ENCODE assay signal across 11 cellular contexts in genomic region chr7:55550010-55550409, GRCh38. TPM values are rescaled to one million over a fixed set of nuclear protein-coding genes. Genes with fewer than 3 reads are reported as not detected.
DNase-seq lines count a peak whose midpoint lies in the region; ATAC-seq and TF ChIP-seq lines count a peak whose summit lies in the region.
"Had no signal": no experiment of that assay in that cellular context is flagged by ENCODE, and none has a peak within 500 bp of the region (broad histone marks: within the 10 kb centered on the region; RNA-seq: fewer than 3 reads in every experiment).

No MANE protein-coding gene starts in this region.

- peak; percentile 80 for ATAC-seq in HCT116
- no peak for ATAC-seq in HG03097 (IDR thresholded peaks at IDR 0.05; ENCODE audit: low FRiP score, unreplicated experiment)

- H3K9me3 ChIP-seq in HCT116 (ENCODE audit: control insufficient read depth in 1 of 2, insufficient read depth in 1 of 2, low read depth in 1 of 2, low read length in 2 of 2) (no peaks in the 10 kb centered on the region), mucosa of rectum (ENCODE audit: control insufficient read depth in 2 of 2, low read length in 2 of 2) (no peaks in the 10 kb centered on the region)

- BruUV-seq in HCT116 (replicated peaks; lab: Mats Ljungman, UMichigan) = no TSS peak

- H3K9me2 ChIP-seq in HCT116 (ENCODE audit: insufficient read depth) = no peaks in the 10 kb centered on the region

- peaks cover 29 to 52% of the 10 kb centered on the region in 2 experiments for H3K4me1 ChIP-seq in HCT116 (ENCODE audit: control insufficient read depth in 1 of 2, insufficient read depth in 2 of 2, low read length in 2 of 2)
- H3K4me1 ChIP-seq in mucosa of rectum (ENCODE audit: control insufficient read depth in 2 of 2, insufficient read depth in 2 of 2, low read length in 2 of 2) = peaks cover 58 to 62% of the 10 kb centered on the region in 2 donors

- no peak for TF ChIP-seq POLR2A in HCT116 (IDR thresholded peaks at IDR 0.05; ENCODE audit: borderline replicate concordance, extremely low read depth, insufficient read depth, insufficient read length)

- POLR2A ChIA-PET in HCT116 (lab: Charles Lee) = no interaction called here

- H3K4me3 ChIP-seq in HCT116 (replicated peaks in 1 of 2; ENCODE audit: low read depth in 1 of 2, low read length in 2 of 2) = peak overlapping the region in 1 of 2 experiments; percentile 9; a peak in 1 of 4 replicates
- no peak overlapping the region for H3K4me3 ChIP-seq in mucosa of rectum (ENCODE audit: low read length in 2 of 2)

- no peaks in the 10 kb centered on the region for H3K27me3 ChIP-seq in HCT116 (ENCODE audit: insufficient read depth, low read length)
- H3K27me3 ChIP-seq in mucosa of rectum (ENCODE audit: control insufficient read depth in 2 of 2, insufficient read depth in 2 of 2, low read length in 2 of 2) = no peaks in the 10 kb centered on the region

- RAD21 ChIA-PET in HCT116 (lab: Charles Lee; ENCODE audit: low non-redundant PET in 1 of 2, low total read pairs in 2 of 2, uncharacterized antibody in 2 of 2, unreplicated experiment in 2 of 2) = no interaction called here

- TF ChIP-seq RAD21 in HCT116 (IDR thresholded peaks at IDR 0.05; ENCODE audit: low read depth) = peak; percentile 63

- H3K4me2 ChIP-seq in HCT116 (ENCODE audit: low read length) = peak overlapping the region; percentile 55

- no peak overlapping the region for H2AFZ ChIP-seq in HCT116 (ENCODE audit: low read depth, low read length, poor library complexity, severe bottlenecking)

- CTCF ChIA-PET in HCT116 (lab: Charles Lee) = interaction anchor here (0.6 to 0.8 kb wide), 3 partner anchors 9 to 24 kb away, joined by 3 to 4 read pairs (median 4); no protein-coding TSS in a partner anchor

- no peaks in the 10 kb centered on the region for H3K36me3 ChIP-seq in HCT116 (ENCODE audit: control insufficient read depth in 1 of 2, insufficient read depth in 2 of 2, low read length in 2 of 2)
- H3K36me3 ChIP-seq in mucosa of rectum (ENCODE audit: control insufficient read depth in 2 of 2, insufficient read depth in 2 of 2, low read length in 2 of 2) = no peaks in the 10 kb centered on the region

- peak; percentile 68 to 92 (median 90) for TF ChIP-seq CTCF in HCT116 (IDR thresholded peaks at IDR 0.05 in 2 of 3, conservative IDR thresholded peaks at IDR 0.05 in 1 of 3; ENCODE audit: borderline replicate concordance in 1 of 3, insufficient read depth in 1 of 3, low read depth in 2 of 3, low read length in 2 of 3)

- DNase-seq in DMS53 (lab: John Stamatoyannopoulos, UW) (peak; percentile 92), HCT116 (ENCODE audit: low read depth, low spot score) (peak; percentile 33), SHP77 (lab: John Stamatoyannopoulos, UW) (peak; percentile 60 to 86), NCI-H446 treated with DMSO at 0.1 percent for 48 hours (lab: John Stamatoyannopoulos, UW) (no peak), DMS79 (lab: John Stamatoyannopoulos, UW) (no peak), substantia nigra (lab: John Stamatoyannopoulos, UW) (no peak)
- DNase-seq: NCI-H226; stimulated activated CD4-positive, alpha-beta T cell treated with anti-CD3 and anti-CD28 coated beads, Interleukin-4, amount 100 ng/mL, for 4 hours had no signal

- intact Hi-C loops in HCT116 (cut with micrococcal nuclease) = no loop called here

- H3K27ac ChIP-seq in HCT116 (ENCODE audit: low read depth, low read length) (no peak overlapping the region), mucosa of rectum (ENCODE audit: low read depth in 2 of 2, low read length in 2 of 2) (peak overlapping the region; percentile 82 to 85), substantia nigra (ENCODE audit: low read depth, low read length, poor library complexity, severe bottlenecking) (no peak overlapping the region)
- H3K27ac ChIP-seq: epithelial cell of prostate had no signal

- H3K9ac ChIP-seq in HCT116 (ENCODE audit: low read length) = no peak overlapping the region
- H3K9ac ChIP-seq in mucosa of rectum (ENCODE audit: low read depth in 1 of 2, low read length in 2 of 2) = peak overlapping the region; percentile 17 to 45

- no peaks in the 10 kb centered on the region for H4K20me1 ChIP-seq in HCT116 (ENCODE audit: insufficient read depth)

- peaks cover 22% of the 10 kb centered on the region; the same call in 1 of the 2 replicates for H3K79me2 ChIP-seq in HCT116 (ENCODE audit: insufficient read depth, low read length)

TF ChIP-seq in HCT116, 20 proteins besides CTCF, POLR2A, EP300 and RAD21:
- TF ChIP-seq POLR2AphosphoS5 (IDR thresholded peaks at IDR 0.05; ENCODE audit: low read depth, low read length) = no peak
- peak; percentile 59 for TF ChIP-seq ELF1 (IDR thresholded peaks at IDR 0.05; ENCODE audit: borderline replicate concordance, low read depth)
- peak; percentile 78 for TF ChIP-seq YY1 (IDR thresholded peaks at IDR 0.05; ENCODE audit: extremely low read depth, insufficient replicate concordance, low read depth, low read length)
- TF ChIP-seq, protein P1, sequence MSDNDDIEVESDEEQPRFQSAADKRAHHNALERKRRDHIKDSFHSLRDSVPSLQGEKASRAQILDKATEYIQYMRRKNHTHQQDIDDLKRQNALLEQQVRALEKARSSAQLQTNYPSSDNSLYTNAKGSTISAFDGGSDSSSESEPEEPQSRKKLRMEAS (IDR thresholded peaks at IDR 0.05) = peak; percentile 66
- TF ChIP-seq EZH2 (IDR thresholded peaks at IDR 0.05) = no peak

RNA-seq across cellular contexts. Expression of gene VOPP1, which starts 22.3 kb away (rescaled TPM):
- total RNA-seq in HCT116 (2021; ENCODE audit: unreplicated experiment) = 30.3 TPM
- polyA plus RNA-seq in HCT116 (2012) = 16.6 and 21.3 TPM in 2 replicates

Comparison
In these comparisons a context has a peak if more than half of its experiments do, and no peak if none do; other contexts are left out.
1. DNase-seq: peak in DMS53 (single experiment), HCT116 (single experiment) and SHP77 (2 of 2); none in NCI-H446 treated with DMSO at 0.1 percent for 48 hours (single experiment), DMS79 (single experiment) and substantia nigra (0 of 49).
2. H3K27ac ChIP-seq: peak in mucosa of rectum (2 of 2); none in HCT116 (single experiment) and substantia nigra (single experiment).